Comparison of ENCODE assay signal across 23 cellular contexts in genomic region chr14:75667099-75667498, GRCh38. TPM values are rescaled to one million over a fixed set of nuclear protein-coding genes. Genes with fewer than 3 reads are reported as not detected.
DNase-seq lines count a peak whose midpoint lies in the region; ATAC-seq and TF ChIP-seq lines count a peak whose summit lies in the region.
"Had no signal": no experiment of that assay in that cellular context is flagged by ENCODE, and none has a peak within 500 bp of the region (broad histone marks: within the 10 kb centered on the region; RNA-seq: fewer than 3 reads in every experiment).

No MANE protein-coding gene starts in this region.

- H3K4me3 ChIP-seq in cardiac muscle cell (no peak overlapping the region), right atrium auricular region (no peak overlapping the region)
- H3K4me3 ChIP-seq: coronary artery, K562, SJSA1, thoracic aorta had no signal

- peak in 1 of 2 donors; percentile 18 for DNase-seq in cardiac muscle cell (ENCODE audit: low read depth in 1 of 2, low spot score in 1 of 2)
- DNase-seq in right atrium auricular region (ENCODE audit: low spot score), result no peak
- peak; percentile 70 for DNase-seq in dermis blood vessel endothelial cell
- DNase-seq in medulla oblongata (ENCODE audit: extremely low spot score), result peak; percentile 50
- DNase-seq in activated naive CD4-positive, alpha-beta T cell treated with anti-CD3 and anti-CD28 coated beads, Interleukin-2, amount 50 U/mL, for 16 hours, result no peak
- DNase-seq in activated CD4-positive, alpha-beta T cell treated with anti-CD3 and anti-CD28 coated beads for 48 hours, result no peak
- DNase-seq: activated CD4-positive, alpha-beta T cell treated with anti-CD3 and anti-CD28 coated beads for 4 hours; CD4-positive, alpha-beta memory T cell; EL; endodermal cell; mammary epithelial cell; NCI-H1092 treated with DMSO at 0.1 percent for 48 hours; NCI-H2081; NCI-H446 treated with DMSO at 0.1 percent for 48 hours; stimulated activated naive CD4-positive, alpha-beta T cell; T-helper 9 cell had no signal

- H3K36me3 ChIP-seq in cardiac muscle cell, result peaks cover 20% of the 10 kb centered on the region
- peaks cover 11% of the 10 kb centered on the region for H3K36me3 ChIP-seq in right atrium auricular region
- H3K36me3 ChIP-seq: thoracic aorta had no signal

- H3K27ac ChIP-seq in cardiac muscle cell, result peak overlapping the region; percentile 54
- H3K27ac ChIP-seq in right atrium auricular region, result no peak overlapping the region
- H3K27ac ChIP-seq: coronary artery, SJSA1, thoracic aorta, VCaP had no signal

- H3K27me3 ChIP-seq in cardiac muscle cell (no peaks in the 10 kb centered on the region), right atrium auricular region (no peaks in the 10 kb centered on the region)
- H3K27me3 ChIP-seq: SJSA1 had no signal

- TF ChIP-seq CTCF in cardiac muscle cell (IDR thresholded peaks at IDR 0.05; ENCODE audit: low read depth, low read length) (no peak), right atrium auricular region (IDR thresholded peaks at IDR 0.05) (no peak)

- H3K9me3 ChIP-seq in cardiac muscle cell (ENCODE audit: low read depth) (no peaks in the 10 kb centered on the region), right atrium auricular region (no peaks in the 10 kb centered on the region)
- H3K9me3 ChIP-seq: SJSA1, thoracic aorta had no signal

- no peak for ATAC-seq in HG02571 (IDR thresholded peaks at IDR 0.05; ENCODE audit: unreplicated experiment)
- ATAC-seq: esophagus mucosa, K562 had no signal

- H3K4me1 ChIP-seq in cardiac muscle cell (ENCODE audit: low read depth) (peaks cover 17% of the 10 kb centered on the region), right atrium auricular region (peaks cover 0 to 2% of the 10 kb centered on the region in 2 donors)
- H3K4me1 ChIP-seq: SJSA1 had no signal

RNA-seq across cellular contexts. Expression of gene TTLL5, which starts 6.1 kb away (rescaled TPM):
- total RNA-seq in cardiac muscle cell (23.5 and 28.4 TPM in 2 replicates), right atrium auricular region (10 to 100 TPM; 15.3 to 22.6 TPM), dermis blood vessel endothelial cell (36.9 and 41.7 TPM in 2 replicates)
- 22.5 and 24.1 TPM in 2 replicates for polyA plus RNA-seq in cardiac muscle cell

RNA-seq across cellular contexts. Expression of gene ERG28, which starts 6.4 kb away (rescaled TPM):
- 12.7 and 18.1 TPM in 2 replicates for total RNA-seq in cardiac muscle cell
- polyA plus RNA-seq in cardiac muscle cell, result 33.6 and 60.7 TPM in 2 replicates
- total RNA-seq in right atrium auricular region, result 1 to 10 TPM; 5.3 to 7.1 TPM
- 5.3 and 7.6 TPM in 2 replicates for total RNA-seq in dermis blood vessel endothelial cell

Comparison
In these comparisons a context has a peak if more than half of its experiments do, and no peak if none do; other contexts are left out.
1. DNase-seq: peak in dermis blood vessel endothelial cell (single experiment) and medulla oblongata (single experiment); none in right atrium auricular region (single experiment), activated naive CD4-positive, alpha-beta T cell treated with anti-CD3 and anti-CD28 coated beads, Interleukin-2, amount 50 U/mL, for 16 hours (single experiment) and activated CD4-positive, alpha-beta T cell treated with anti-CD3 and anti-CD28 coated beads for 48 hours (single experiment).